ENCODE assay signal across 8 cellular contexts in genomic region chr2:231710751-231711676, GRCh38. TPM values are rescaled to one million over a fixed set of nuclear protein-coding genes. Genes with fewer than 3 reads are reported as not detected.
A peak's percentile ranks its signal among the peaks of the same experiment; 100 is the strongest.
DNase-seq lines count a peak whose midpoint lies in the region; ATAC-seq, FAIRE-seq and TF ChIP-seq lines count a peak whose summit lies in the region.

No MANE protein-coding gene starts in this region.

- H4K91ac ChIP-seq in H1 (replicated peaks; ENCODE audit: insufficient read length, low read length), result no peak overlapping the region

- H3K4me1 Mint-ChIP-seq in activated CD4-positive, alpha-beta T cell treated with anti-CD3 and anti-CD28 coated beads for 36 hours, result peaks cover 30% of the 10 kb centered on the region
- H3K4me1 Mint-ChIP-seq in T-helper 1 cell treated with Interleukin-12 subunit alpha and Interleukin-12 subunit beta and Interleukin-4 antibody, amounts not matched to agents 30 μg/mL and 1 μg/mL, for 36 hours (ENCODE audit: low read depth), result peaks cover 43% of the 10 kb centered on the region

- TF ChIP-seq RAD21 in H1 (IDR thresholded peaks at IDR 0.05 in 1 of 2, conservative IDR thresholded peaks at IDR 0.05 in 1 of 2; ENCODE audit: low read depth in 2 of 2, low read length in 2 of 2), result no peak; a peak in 1 of 4 replicates

- H4K5ac ChIP-seq in H1 (ENCODE audit: insufficient read length, low read depth, low read length), result no peak overlapping the region

- no peaks in the 10 kb centered on the region for H3K27me3 ChIP-seq in H1 (replicated peaks in 1 of 4; ENCODE audit: control insufficient read depth in 3 of 4, extremely low read depth in 1 of 4, insufficient read depth in 3 of 4, low read length in 3 of 4)
- no peaks in the 10 kb centered on the region for H3K27me3 ChIP-seq in muscle layer of duodenum (ENCODE audit: low read depth, low read length)

- POLR2A ChIA-PET in activated CD4-positive, alpha-beta T cell treated with anti-CD3 and anti-CD28 coated beads for 36 hours (lab: Charles Lee), result interaction anchor here (1.4 to 8.4 kb wide), 6 partner anchors 33 to 247 kb away, joined by 4 to 104 read pairs (median 10); partner anchors contain the start of gene NCL
- POLR2A ChIA-PET in H1 (lab: Charles Lee; ENCODE audit: partially characterized antibody), result interaction anchor here (1.0 to 22.8 kb wide), 18 partner anchors 6 to 147 kb away, joined by 3 to 1080 read pairs (median 14); partner anchors contain the start of genes COPS7B, PDE6D and PTMA

- H3K79me1 ChIP-seq in H1 (ENCODE audit: low read depth, low read length), result no peaks in the 10 kb centered on the region

- H4K20me1 ChIP-seq in H1 (replicated peaks in 1 of 2; ENCODE audit: control insufficient read depth in 1 of 2, insufficient read depth in 2 of 2, low read length in 2 of 2), result peaks cover 19 to 23% of the 10 kb centered on the region in 2 experiments

- H3K14ac ChIP-seq in H1 (ENCODE audit: insufficient read length), result no peak overlapping the region

- no peak overlapping the region for H2BK15ac ChIP-seq in H1 (ENCODE audit: low read length)

- CTCF ChIA-PET in activated CD4-positive, alpha-beta T cell treated with anti-CD3 and anti-CD28 coated beads for 36 hours (lab: Charles Lee), result interaction anchor here (1.0 to 8.4 kb wide), 4 partner anchors 33 to 100 kb away, joined by 4 to 260 read pairs (median 83); no protein-coding TSS in a partner anchor
- CTCF ChIA-PET in H1 (lab: Charles Lee; ENCODE audit: partially characterized antibody), result interaction anchor here (1.1 to 12.1 kb wide), 4 partner anchors 31 to 99 kb away, joined by 3 to 555 read pairs (median 35); no protein-coding TSS in a partner anchor

- H3K4me3 ChIP-seq in H1 (ENCODE audit: extremely low read depth in 1 of 4, insufficient read depth in 2 of 4, low read depth in 3 of 4, low read length in 4 of 4) (peak overlapping the region; percentile 83 to 99 (median 90)), muscle layer of duodenum (ENCODE audit: low read depth in 1 of 2, low read length in 2 of 2) (peak overlapping the region; percentile 80 to 86)

- H3K56ac ChIP-seq in H1 (replicated peaks; ENCODE audit: insufficient read length, low read depth, low read length), result peak overlapping the region; percentile 42

- no peak overlapping the region for H3K18ac ChIP-seq in H1 (ENCODE audit: extremely low read depth, low read length)

- no peak for TF ChIP-seq EP300 in H1 (IDR thresholded peaks at IDR 0.05; ENCODE audit: borderline replicate concordance in 1 of 2, low read depth in 2 of 2, low read length in 2 of 2)

- H3K4me1 ChIP-seq in H1 (replicated peaks in 1 of 4; ENCODE audit: control insufficient read depth in 3 of 4, insufficient read depth in 4 of 4, low read length in 3 of 4) (peaks cover 0 to 24% (median 17%) of the 10 kb centered on the region in 4 experiments; a peak in 6 of 7 replicates), muscle layer of duodenum (ENCODE audit: control insufficient read depth in 1 of 2, insufficient read depth in 2 of 2, low read length in 2 of 2) (peaks cover 25 to 27% of the 10 kb centered on the region in 2 donors)

- peak overlapping the region; percentile 73 to 99 (median 98) for H3K9ac ChIP-seq in H1 (replicated peaks in 1 of 4; ENCODE audit: extremely low read depth in 1 of 4, low read depth in 3 of 4, low read length in 3 of 4)

- H3K27me3 Mint-ChIP-seq in activated CD4-positive, alpha-beta T cell treated with anti-CD3 and anti-CD28 coated beads for 36 hours, result peaks cover 2% of the 10 kb centered on the region
- peaks cover 3% of the 10 kb centered on the region for H3K27me3 Mint-ChIP-seq in T-helper 1 cell treated with Interleukin-12 subunit alpha and Interleukin-12 subunit beta and Interleukin-4 antibody, amounts not matched to agents 30 μg/mL and 1 μg/mL, for 36 hours (ENCODE audit: low read depth)

- H3K27ac ChIP-seq in H1 (ENCODE audit: low read depth, low read length), result peak overlapping the region; percentile 48; the same call in 1 of the 2 replicates
- peak overlapping the region; percentile 80 for H3K27ac ChIP-seq in muscle layer of duodenum (ENCODE audit: low read length)

- FAIRE-seq in H1 (lab: Jason Lieb, UNC), result no peak

- peak overlapping the region; percentile 93 for H3K4me3 Mint-ChIP-seq in activated CD4-positive, alpha-beta T cell treated with anti-CD3 and anti-CD28 coated beads for 36 hours
- H3K4me3 Mint-ChIP-seq in T-helper 1 cell treated with Interleukin-12 subunit alpha and Interleukin-12 subunit beta and Interleukin-4 antibody, amounts not matched to agents 30 μg/mL and 1 μg/mL, for 36 hours, result peak overlapping the region; percentile 91

- H3K23me2 ChIP-seq in H1 (ENCODE audit: low read depth, low read length), result peaks cover 10% of the 10 kb centered on the region

- peak overlapping the region; percentile 60; the same call in 1 of the 2 replicates for H2BK5ac ChIP-seq in H1 (ENCODE audit: low read depth, low read length)

- H3K36me3 Mint-ChIP-seq in activated CD4-positive, alpha-beta T cell treated with anti-CD3 and anti-CD28 coated beads for 36 hours (ENCODE audit: low read depth), result peaks cover 40% of the 10 kb centered on the region
- peaks cover 44% of the 10 kb centered on the region for H3K36me3 Mint-ChIP-seq in T-helper 1 cell treated with Interleukin-12 subunit alpha and Interleukin-12 subunit beta and Interleukin-4 antibody, amounts not matched to agents 30 μg/mL and 1 μg/mL, for 36 hours (ENCODE audit: low read depth)

- H3K23ac ChIP-seq in H1 (ENCODE audit: insufficient read length), result no peak overlapping the region

- intact Hi-C loops in activated CD4-positive, alpha-beta T cell treated with anti-CD3 and anti-CD28 coated beads for 36 hours (cut with DNase I, micrococcal nuclease), result no loop called here

- H2BK12ac ChIP-seq in H1 (ENCODE audit: low read depth, low read length), result no peak overlapping the region

- H3K27ac Mint-ChIP-seq in activated CD4-positive, alpha-beta T cell treated with anti-CD3 and anti-CD28 coated beads for 36 hours, result peak overlapping the region; percentile 96
- peak overlapping the region; percentile 91 for H3K27ac Mint-ChIP-seq in T-helper 1 cell treated with Interleukin-12 subunit alpha and Interleukin-12 subunit beta and Interleukin-4 antibody, amounts not matched to agents 30 μg/mL and 1 μg/mL, for 36 hours

- H4K8ac ChIP-seq in H1 (ENCODE audit: extremely low read depth, insufficient read depth, low read length), result no peak overlapping the region; the same call in 1 of the 2 replicates

- H3K36me3 ChIP-seq in H1 (ENCODE audit: control insufficient read depth in 2 of 4, insufficient read depth in 4 of 4, low read length in 3 of 4) (peaks cover 14 to 43% (median 28%) of the 10 kb centered on the region in 4 experiments), muscle layer of duodenum (ENCODE audit: control insufficient read depth in 1 of 2, insufficient read depth in 2 of 2, low read length in 2 of 2) (peaks cover 14 to 19% of the 10 kb centered on the region in 2 donors)

- no peak overlapping the region for H2AFZ ChIP-seq in H1 (ENCODE audit: low read length)

- TF ChIP-seq POLR2A in H1 (IDR thresholded peaks at IDR 0.05; ENCODE audit: control extremely low read depth in 1 of 2, low read depth in 2 of 2, low read length in 2 of 2), result no peak; a peak in 1 of 3 replicates

- no peak for DNase-seq in activated CD4-positive, alpha-beta T cell treated with anti-CD3 and anti-CD28 coated beads for 36 hours
- DNase-seq in activated CD4-positive, alpha-beta T cell treated with anti-CD3 and anti-CD28 coated beads for 1 hour, result no peak
- DNase-seq in H1 (ENCODE audit: low read depth in 1 of 2, low spot score in 2 of 2) (peak in 1 of 2 experiments; percentile 54), SK-N-DZ (ENCODE audit: low spot score) (no peak), SHP77 (lab: John Stamatoyannopoulos, UW) (no peak), omental fat pad (ENCODE audit: low spot score) (no peak)

- H3K9me3 Mint-ChIP-seq in activated CD4-positive, alpha-beta T cell treated with anti-CD3 and anti-CD28 coated beads for 36 hours (ENCODE audit: low read depth), result no peaks in the 10 kb centered on the region
- no peaks in the 10 kb centered on the region for H3K9me3 Mint-ChIP-seq in T-helper 1 cell treated with Interleukin-12 subunit alpha and Interleukin-12 subunit beta and Interleukin-4 antibody, amounts not matched to agents 30 μg/mL and 1 μg/mL, for 36 hours

- TF ChIP-seq CTCF in H1 (IDR thresholded peaks at IDR 0.05; ENCODE audit: control extremely low read depth in 1 of 3, insufficient read depth in 1 of 3, low read depth in 1 of 3, low read length in 3 of 3), result no peak
- TF ChIP-seq CTCF in omental fat pad (IDR thresholded peaks at IDR 0.05), result no peak

- H3K4me2 ChIP-seq in H1 (ENCODE audit: insufficient read depth in 1 of 2, low read depth in 2 of 2, low read length in 2 of 2), result peak overlapping the region; percentile 81 to 87

- ATAC-seq in activated CD4-positive, alpha-beta T cell treated with anti-CD3 and anti-CD28 coated beads for 36 hours, result no peak
- no peak for ATAC-seq in omental fat pad (ENCODE audit: low FRiP score)

- H3K79me2 ChIP-seq in H1 (ENCODE audit: control insufficient read depth in 1 of 2, insufficient read depth in 2 of 2, low read length in 2 of 2), result peaks cover 38 to 56% of the 10 kb centered on the region in 2 experiments

- H3K9me3 ChIP-seq in H1 (ENCODE audit: insufficient read depth in 2 of 2, low read depth in 1 of 2, low read length in 1 of 2), result no peaks in the 10 kb centered on the region
- no peaks in the 10 kb centered on the region for H3K9me3 ChIP-seq in muscle layer of duodenum (ENCODE audit: control insufficient read depth in 1 of 2, low read length in 2 of 2)

- H3K4ac ChIP-seq in H1 (replicated peaks; ENCODE audit: insufficient read length, low read depth, low read length), result no peak overlapping the region

- H2BK120ac ChIP-seq in H1 (replicated peaks; ENCODE audit: low read depth, low read length), result no peak overlapping the region

- no peak overlapping the region for H2AK5ac ChIP-seq in H1 (ENCODE audit: low read depth, low read length)

- WGBS in H1 (ENCODE audit: extremely low coverage in 1 of 2, insufficient coverage in 1 of 2, insufficient read length in 1 of 2, insufficient replicate concordance in 2 of 2, low coverage in 1 of 2, low lambda C conversion rate in 2 of 2, missing lambda C conversion rate in 1 of 2), 2 experiments, result 6% methylated on average over 43 of the region's 48 CpGs; no CpG with 5 or more reads in 1 of the 2 experiments

- no peak overlapping the region for H2BK20ac ChIP-seq in H1 (ENCODE audit: low read length)

RNA-seq across cellular contexts. Expression of gene PTMA, which starts 2.7 kb away (rescaled TPM):
- 1,000 to 10,000 TPM; 2,106 to 2,969 TPM for total RNA-seq in activated CD4-positive, alpha-beta T cell treated with anti-CD3 and anti-CD28 coated beads for 36 hours
- 2,680 and 2,823 TPM in 2 replicates for total RNA-seq in H1 (2021; fragmentation: NEBNext Ultra II Directional; extraction: Animal tissue kit (Norgen Biotek cat#: 25700))
- 643 and 683 TPM in 2 replicates for polyA plus RNA-seq in H1 (2011; rRNA removed)
- polyA plus RNA-seq in H1 (2011; cell fraction: cytosol; rRNA removed), result 2,462 TPM
- polyA plus RNA-seq in H1 (2011; cell fraction: nucleus; rRNA removed), result 898 TPM
- polyA plus RNA-seq in H1 (2012, experiment 1 of 2), result 2,061 to 2,998 TPM (median 2,419 TPM) in 4 replicates
- 1,442 TPM for polyA plus RNA-seq in H1 (2012, experiment 2 of 2)
- 4,157 TPM for polyA plus RNA-seq in H1 (2013, experiment 1 of 2)
- polyA plus RNA-seq in H1 (2013, experiment 2 of 2), result 3,985 TPM
- 94.7 and 121 TPM in 2 replicates for polyA minus RNA-seq in H1 (2011; rRNA and poly(A)+ RNA removed)
- polyA minus RNA-seq in H1 (2011; cell fraction: cytosol; rRNA and poly(A)+ RNA removed), result 755 TPM
- polyA minus RNA-seq in H1 (2011; cell fraction: nucleus; rRNA and poly(A)+ RNA removed), result 623 TPM
- polyA plus RNA-seq in SK-N-DZ (2014; cell fraction: cytosol; rRNA removed), result 2,656 and 2,739 TPM in 2 replicates
- 1,394 and 1,766 TPM in 2 replicates for polyA plus RNA-seq in SK-N-DZ (2014; cell fraction: nucleus; rRNA removed)
- 1,000 to 10,000 TPM in 1 of 4 donors, 100 to 1,000 TPM in 3; 757 to 1,307 (median 926) TPM for total RNA-seq in omental fat pad
